Comparison of ENCODE assay signal across 8 cellular contexts in the genomic region with DNA sequence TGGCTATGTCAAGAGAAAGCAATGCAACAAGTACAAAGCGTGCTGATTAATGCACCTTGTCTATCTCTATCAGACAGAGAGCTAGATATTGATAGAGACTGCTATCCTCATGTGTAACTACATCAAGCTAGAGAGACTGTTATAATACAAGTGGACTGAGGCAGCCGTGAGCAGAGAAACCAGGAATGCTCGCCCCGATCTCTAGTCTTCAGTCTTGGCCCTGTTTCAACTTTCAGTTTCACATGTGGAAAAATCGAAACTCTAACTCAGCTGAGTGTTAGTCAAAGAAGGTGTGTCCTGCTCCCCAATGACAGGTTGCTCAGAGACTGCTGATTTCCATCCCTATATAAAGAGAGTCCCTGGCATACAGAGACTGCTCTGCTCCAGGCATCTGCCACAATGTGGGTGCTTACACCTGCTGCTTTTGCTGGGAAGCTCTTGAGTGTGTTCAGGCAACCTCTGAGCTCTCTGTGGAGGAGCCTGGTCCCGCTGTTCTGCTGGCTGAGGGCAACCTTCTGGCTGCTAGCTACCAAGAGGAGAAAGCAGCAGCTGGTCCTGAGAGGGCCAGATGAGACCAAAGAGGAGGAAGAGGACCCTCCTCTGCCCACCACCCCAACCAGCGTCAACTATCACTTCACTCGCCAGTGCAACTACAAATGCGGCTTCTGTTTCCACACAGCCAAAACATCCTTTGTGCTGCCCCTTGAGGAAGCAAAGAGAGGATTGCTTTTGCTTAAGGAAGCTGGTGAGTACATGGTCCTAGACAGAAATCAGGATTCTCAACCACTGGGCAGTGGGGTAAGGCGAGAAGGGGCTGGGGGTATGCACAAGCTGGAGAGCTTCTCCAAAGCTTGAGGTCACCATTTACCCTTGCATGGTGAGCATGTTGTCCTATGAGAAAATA. TPM values are rescaled to one million over a fixed set of nuclear protein-coding genes. Genes with fewer than 3 reads are reported as not detected.
DNase-seq lines count a peak whose midpoint lies in the region; ATAC-seq and TF ChIP-seq lines count a peak whose summit lies in the region.

A gene with protein sequence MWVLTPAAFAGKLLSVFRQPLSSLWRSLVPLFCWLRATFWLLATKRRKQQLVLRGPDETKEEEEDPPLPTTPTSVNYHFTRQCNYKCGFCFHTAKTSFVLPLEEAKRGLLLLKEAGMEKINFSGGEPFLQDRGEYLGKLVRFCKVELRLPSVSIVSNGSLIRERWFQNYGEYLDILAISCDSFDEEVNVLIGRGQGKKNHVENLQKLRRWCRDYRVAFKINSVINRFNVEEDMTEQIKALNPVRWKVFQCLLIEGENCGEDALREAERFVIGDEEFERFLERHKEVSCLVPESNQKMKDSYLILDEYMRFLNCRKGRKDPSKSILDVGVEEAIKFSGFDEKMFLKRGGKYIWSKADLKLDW (plus strand): TSS at position 376 of the 904 bp plus-strand sequence. CDS start 24 bp downstream, at position 400.

- H3K9me3 Mint-ChIP-seq in activated T-helper 1 cell treated with anti-CD3 and anti-CD28 coated beads, Interleukin-12 subunit alpha, Interleukin-12 subunit beta, Interleukin-2, Interleukin-4 antibody, amounts not matched to agents 30 ng/mL and 10 ng/mL and 1 ng/mL, durations not matched to agents 14 hours and 24 hours and 36 hours = peaks cover 14% of the 10 kb centered on the region

- H3K4me1 Mint-ChIP-seq in activated T-helper 1 cell treated with anti-CD3 and anti-CD28 coated beads, Interleukin-12 subunit alpha, Interleukin-12 subunit beta, Interleukin-2, Interleukin-4 antibody, amounts not matched to agents 30 ng/mL and 10 ng/mL and 1 ng/mL, durations not matched to agents 14 hours and 24 hours and 36 hours (ENCODE audit: low read depth) = peaks cover 83% of the 10 kb centered on the region

- H3K36me3 ChIP-seq in heart right ventricle = no peaks in the 10 kb centered on the region

- H3K4me3 Mint-ChIP-seq in activated T-helper 1 cell treated with anti-CD3 and anti-CD28 coated beads, Interleukin-12 subunit alpha, Interleukin-12 subunit beta, Interleukin-2, Interleukin-4 antibody, amounts not matched to agents 30 ng/mL and 10 ng/mL and 1 ng/mL, durations not matched to agents 14 hours and 24 hours and 36 hours = peak within 1 kb of the TSS; percentile 86

- 30 to 36% methylated on average over 10 of the region's 10 CpGs for WGBS in heart right ventricle, 2 donors

- peak in 1 of 9 donors; percentile 22 for TF ChIP-seq CTCF in heart right ventricle (IDR thresholded peaks at IDR 0.05)

- peaks cover 0 to 11% (median 0%) of the 10 kb centered on the region in 11 donors for H3K9me3 ChIP-seq in heart right ventricle

- intact Hi-C loops in activated T-helper 1 cell treated with anti-CD3 and anti-CD28 coated beads, Interleukin-12 subunit alpha, Interleukin-12 subunit beta, Interleukin-2, Interleukin-4 antibody, amounts not matched to agents 30 ng/mL and 10 ng/mL and 1 ng/mL, durations not matched to agents 14 hours and 24 hours and 36 hours (cut with micrococcal nuclease) = loop anchor here (1.0 kb wide), 5 partner anchors 11 to 44 kb away; a partner anchor contains a TSS
- intact Hi-C loops in heart right ventricle (cut with DNase I) = no loop called here

- H3K27me3 ChIP-seq in heart right ventricle = no peaks in the 10 kb centered on the region

- peak within 1 kb of the TSS; percentile 5 to 83 (median 74) for H3K27ac ChIP-seq in heart right ventricle

- ATAC-seq in GM18498 (IDR thresholded peaks at IDR 0.05; ENCODE audit: unreplicated experiment) (peak; percentile 90), HG02943 (IDR thresholded peaks at IDR 0.05; ENCODE audit: low read depth, unreplicated experiment) (peak; percentile 70), heart right ventricle (peak; percentile 59 to 92 (median 82))

- peak within 1 kb of the TSS; percentile 26 to 65 (median 57) for H3K4me3 ChIP-seq in heart right ventricle

- peaks cover 0 to 50% (median 19%) of the 10 kb centered on the region in 9 donors for H3K4me1 ChIP-seq in heart right ventricle

- H3K36me3 Mint-ChIP-seq in activated T-helper 1 cell treated with anti-CD3 and anti-CD28 coated beads, Interleukin-12 subunit alpha, Interleukin-12 subunit beta, Interleukin-2, Interleukin-4 antibody, amounts not matched to agents 30 ng/mL and 10 ng/mL and 1 ng/mL, durations not matched to agents 14 hours and 24 hours and 36 hours (ENCODE audit: low read depth) = peaks cover 10% of the 10 kb centered on the region

- H3K27ac Mint-ChIP-seq in activated T-helper 1 cell treated with anti-CD3 and anti-CD28 coated beads, Interleukin-12 subunit alpha, Interleukin-12 subunit beta, Interleukin-2, Interleukin-4 antibody, amounts not matched to agents 30 ng/mL and 10 ng/mL and 1 ng/mL, durations not matched to agents 14 hours and 24 hours and 36 hours = peak within 1 kb of the TSS; percentile 80

- DNase-seq in A172 (ENCODE audit: low spot score) = peak; percentile 67
- DNase-seq in NCI-H2107 (lab: John Stamatoyannopoulos, UW) = peak; percentile 64
- peak; percentile 46 for DNase-seq in activated T-helper 1 cell treated with anti-CD3 and anti-CD28 coated beads, Interleukin-12 subunit alpha, Interleukin-12 subunit beta, Interleukin-2, Interleukin-4 antibody, amounts not matched to agents 30 ng/mL and 10 ng/mL and 1 ng/mL, durations not matched to agents 14 hours and 24 hours and 36 hours (ENCODE audit: low spot score)
- peak in 1 of 2 donors; percentile 61 for DNase-seq in heart right ventricle
- DNase-seq in stimulated activated CD8-positive, alpha-beta memory T cell treated with anti-CD3 and anti-CD28 coated beads, Interleukin-12 subunit alpha, Interleukin-12 subunit beta, amount 100 ng/mL, for 4 hours (ENCODE audit: low read depth) = peak; percentile 6
- no peak for DNase-seq in SK-N-DZ (ENCODE audit: low spot score)

- no peaks in the 10 kb centered on the region for H3K27me3 Mint-ChIP-seq in activated T-helper 1 cell treated with anti-CD3 and anti-CD28 coated beads, Interleukin-12 subunit alpha, Interleukin-12 subunit beta, Interleukin-2, Interleukin-4 antibody, amounts not matched to agents 30 ng/mL and 10 ng/mL and 1 ng/mL, durations not matched to agents 14 hours and 24 hours and 36 hours (ENCODE audit: insufficient read depth)

RNA-seq across cellular contexts. Expression of the gene that starts here (rescaled TPM):
- 2.8 and 3.5 TPM in 2 replicates for total RNA-seq in A172 (2014; rRNA removed; shearing (Covaris generic))
- 2.2 and 2.4 TPM in 2 replicates for total RNA-seq in activated T-helper 1 cell treated with anti-CD3 and anti-CD28 coated beads, Interleukin-12 subunit alpha, Interleukin-12 subunit beta, Interleukin-2, Interleukin-4 antibody, amounts not matched to agents 30 ng/mL and 10 ng/mL and 1 ng/mL, durations not matched to agents 14 hours and 24 hours and 36 hours
- total RNA-seq in heart right ventricle = 10 to 100 TPM in 2 of 10 donors, 1 to 10 TPM in 8; 3.9 to 16.1 (median 6.0) TPM
- 1 to 10 TPM; 1.6 to 3.4 TPM for polyA plus RNA-seq in heart right ventricle
- polyA plus RNA-seq in SK-N-DZ (2014; cell fraction: cytosol; rRNA removed) = 0.82 and 1.4 TPM in 2 replicates
- 0.27 and 0.92 TPM in 2 replicates for polyA plus RNA-seq in SK-N-DZ (2014; cell fraction: nucleus; rRNA removed)
